17 cellular contexts compared by ENCODE assay signal in the genomic region with DNA sequence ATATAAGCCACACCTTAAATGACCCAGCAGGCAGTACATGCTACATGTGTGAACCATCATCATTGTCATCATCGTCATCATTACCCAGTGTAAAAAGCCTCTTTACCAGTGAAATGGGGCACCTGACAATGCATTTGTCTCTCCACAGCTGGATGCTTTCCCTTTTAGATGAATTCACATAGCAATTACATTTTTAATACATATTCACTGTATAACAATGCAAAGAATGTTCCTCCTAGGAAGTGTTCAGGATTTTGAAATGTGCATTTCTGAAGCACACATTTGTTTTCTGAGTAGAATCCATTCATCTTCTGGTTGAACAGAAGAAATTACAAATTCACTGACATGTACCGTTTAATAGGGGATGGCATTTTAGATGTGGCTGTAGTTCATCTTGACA.
DNase-seq lines count a peak whose midpoint lies in the region; FAIRE-seq and TF ChIP-seq lines count a peak whose summit lies in the region.
"Had no signal": no experiment of that assay in that cellular context is flagged by ENCODE, and none has a peak within 500 bp of the region (broad histone marks: within the 10 kb centered on the region; RNA-seq: fewer than 3 reads in every experiment).

No MANE protein-coding gene starts in this region.

- peaks cover 18% of the 10 kb centered on the region for H3K36me3 Mint-ChIP-seq in nephron (ENCODE audit: low read depth)
- H3K36me3 Mint-ChIP-seq: naive thymus-derived CD4-positive, alpha-beta T cell had no signal

- peaks cover 56% of the 10 kb centered on the region for H3K4me1 Mint-ChIP-seq in nephron
- H3K4me1 Mint-ChIP-seq: naive thymus-derived CD4-positive, alpha-beta T cell had no signal

- no peaks in the 10 kb centered on the region for H3K9me3 Mint-ChIP-seq in nephron
- H3K9me3 Mint-ChIP-seq: naive thymus-derived CD4-positive, alpha-beta T cell; stimulated activated naive CD8-positive, alpha-beta T cell treated with anti-CD3 and anti-CD28 coated beads, Interleukin-15, Interleukin-2, amounts not matched to agents 100 ng/mL and 50 ng/mL, for 24 hours had no signal

- WGBS in lower leg skin, 2 donors, result 75 to 80% methylated on average over 2 of the region's 2 CpGs

- no peak overlapping the region for H3K4me3 ChIP-seq in lower leg skin (ENCODE audit: low read depth, poor library complexity, severe bottlenecking)
- H3K4me3 ChIP-seq: right atrium auricular region had no signal

- TF ChIP-seq POLR2A in erythroblast (IDR thresholded peaks at IDR 0.05; ENCODE audit: low read length), result no peak
- TF ChIP-seq POLR2A in lower leg skin (IDR thresholded peaks at IDR 0.05), result no peak

- DNase-seq in Caki2 (ENCODE audit: low read depth) (peak; percentile 36), RCC 7860 (ENCODE audit: low spot score) (peak; percentile 26), dedifferentiated amniotic fluid mesenchymal stem cell (ENCODE audit: extremely low spot score) (peak; percentile 78), erythroblast (lab: John Stamatoyannopoulos, UW) (no peak), NCI-H2196 (lab: John Stamatoyannopoulos, UW; ENCODE audit: unreplicated experiment) (no peak), T-helper 9 cell (no peak), lower leg skin (ENCODE audit: low spot score in 2 of 2) (no peak)
- DNase-seq: cerebellar nuclear complex; left cardiac atrium; naive thymus-derived CD4-positive, alpha-beta T cell; NCI-H1105 treated with DMSO at 0.1 percent for 48 hours; NCI-H526; SHP77 had no signal

- H3K27ac Mint-ChIP-seq in nephron, result peak overlapping the region; percentile 36 to 59 (median 41)
- H3K27ac Mint-ChIP-seq: naive thymus-derived CD4-positive, alpha-beta T cell; stimulated activated naive CD8-positive, alpha-beta T cell treated with anti-CD3 and anti-CD28 coated beads, Interleukin-15, Interleukin-2, amounts not matched to agents 100 ng/mL and 50 ng/mL, for 24 hours had no signal

- in situ Hi-C loops in Caki2 (cut with HindIII; ENCODE audit: low pct_unique_long_range_greater_than_20kb, low sequenced_read_pairs), result no loop called here

- FAIRE-seq in RCC 7860 (lab: Jason Lieb, UNC), result no peak
- FAIRE-seq: G401.6 had no signal

- intact Hi-C loops in lower leg skin (cut with DNase I; ENCODE audit: low total_unique reads), result no loop called here

- no peak overlapping the region for H3K4me3 Mint-ChIP-seq in nephron
- H3K4me3 Mint-ChIP-seq: naive thymus-derived CD4-positive, alpha-beta T cell; stimulated activated naive CD8-positive, alpha-beta T cell treated with anti-CD3 and anti-CD28 coated beads, Interleukin-15, Interleukin-2, amounts not matched to agents 100 ng/mL and 50 ng/mL, for 24 hours had no signal

- TF ChIP-seq CTCF in nephron (IDR thresholded peaks at IDR 0.05; ENCODE audit: unreplicated experiment in 3 of 3), result no peak
- TF ChIP-seq CTCF in lower leg skin (IDR thresholded peaks at IDR 0.05), result no peak

- H3K27me3 Mint-ChIP-seq in nephron (ENCODE audit: low read depth), result peaks cover 6% of the 10 kb centered on the region

Comparison
In these comparisons a context has a peak if more than half of its experiments do, and no peak if none do; other contexts are left out.
1. DNase-seq: peak in Caki2 (single experiment), RCC 7860 (single experiment) and dedifferentiated amniotic fluid mesenchymal stem cell (single experiment); none in erythroblast (0 of 2), NCI-H2196 (single experiment), T-helper 9 cell (single experiment) and lower leg skin (0 of 2).